In genomic region chr10:35631404-35631803, GRCh38 we compare ENCODE assay signal across 34 cellular contexts. TPM values are rescaled to one million over a fixed set of nuclear protein-coding genes. Genes with fewer than 3 reads are reported as not detected.
"Had no signal": no experiment of that assay in that cellular context is flagged by ENCODE, and none has a peak within 500 bp of the region (broad histone marks: within the 10 kb centered on the region; RNA-seq: fewer than 3 reads in every experiment).

No MANE protein-coding gene starts in this region.

- H3K27ac ChIP-seq: colonic mucosa, epithelial cell of prostate, esophagus squamous epithelium, gastrocnemius medialis, heart right ventricle, left lung had no signal

- H3K4me3 Mint-ChIP-seq: dendritic cell treated with granulocyte-macrophage colony-stimulating factor and Interleukin-4, amounts not matched to agents 40 ng/mL and 50 ng/mL, for 4 days; effector memory CD8-positive, alpha-beta T cell; endodermal cell; memory B cell had no signal

- H3K36me3 ChIP-seq: colonic mucosa, esophagus squamous epithelium, gastrocnemius medialis, heart right ventricle, left lung had no signal

- H3K4me1 ChIP-seq: colonic mucosa, gastrocnemius medialis, left lung had no signal

- H3K27me3 ChIP-seq: colonic mucosa, gastrocnemius medialis had no signal

- H3K9me3 ChIP-seq: colonic mucosa, esophagus squamous epithelium, gastrocnemius medialis, heart right ventricle, left lung had no signal

- ATAC-seq: effector memory CD8-positive, alpha-beta T cell; esophagus mucosa; gastrocnemius medialis; heart right ventricle; left cardiac atrium; left lung; left ventricle myocardium superior had no signal

- H3K27ac Mint-ChIP-seq: dendritic cell treated with granulocyte-macrophage colony-stimulating factor and Interleukin-4, amounts not matched to agents 40 ng/mL and 50 ng/mL, for 4 days; effector memory CD8-positive, alpha-beta T cell; endodermal cell; memory B cell had no signal

- H3K4me3 ChIP-seq: colonic mucosa, esophagus squamous epithelium, gastrocnemius medialis, heart right ventricle, left lung, lung had no signal

- DNase-seq: colonic mucosa; cortex of kidney; effector CD8-positive, alpha-beta T cell; effector memory CD8-positive, alpha-beta T cell; endodermal cell; erythroblast; esophagus squamous epithelium; foreskin fibroblast; foreskin melanocyte; gastrocnemius medialis; glutamatergic neuron; head of caudate nucleus; heart right ventricle; hippocampal formation; left cardiac atrium; left lung; left ventricle myocardium superior; mammary epithelial cell; mesendoderm; midbrain had no signal

- H3K36me3 Mint-ChIP-seq: memory B cell had no signal

- FAIRE-seq: endometrium, islet of Langerhans, keratinocyte had no signal

- H3K9me3 Mint-ChIP-seq: dendritic cell treated with granulocyte-macrophage colony-stimulating factor and Interleukin-4, amounts not matched to agents 40 ng/mL and 50 ng/mL, for 4 days; effector memory CD8-positive, alpha-beta T cell; memory B cell had no signal

RNA-seq across cellular contexts. Expression of gene GJD4, which starts 26.3 kb away (rescaled TPM):
- total RNA-seq: colonic mucosa, dermis microvascular lymphatic vessel endothelial cell, esophagus mucosa, esophagus squamous epithelium, gastrocnemius medialis, glomerular endothelial cell, heart right ventricle, kidney epithelial cell, left cardiac atrium, left lung, left ventricle myocardium superior, lower leg skin, lung, mammary epithelial cell, mononuclear cell, mucosa of gallbladder had no signal
- polyA plus RNA-seq: keratinocyte, mammary epithelial cell had no signal
